In the genomic region with DNA sequence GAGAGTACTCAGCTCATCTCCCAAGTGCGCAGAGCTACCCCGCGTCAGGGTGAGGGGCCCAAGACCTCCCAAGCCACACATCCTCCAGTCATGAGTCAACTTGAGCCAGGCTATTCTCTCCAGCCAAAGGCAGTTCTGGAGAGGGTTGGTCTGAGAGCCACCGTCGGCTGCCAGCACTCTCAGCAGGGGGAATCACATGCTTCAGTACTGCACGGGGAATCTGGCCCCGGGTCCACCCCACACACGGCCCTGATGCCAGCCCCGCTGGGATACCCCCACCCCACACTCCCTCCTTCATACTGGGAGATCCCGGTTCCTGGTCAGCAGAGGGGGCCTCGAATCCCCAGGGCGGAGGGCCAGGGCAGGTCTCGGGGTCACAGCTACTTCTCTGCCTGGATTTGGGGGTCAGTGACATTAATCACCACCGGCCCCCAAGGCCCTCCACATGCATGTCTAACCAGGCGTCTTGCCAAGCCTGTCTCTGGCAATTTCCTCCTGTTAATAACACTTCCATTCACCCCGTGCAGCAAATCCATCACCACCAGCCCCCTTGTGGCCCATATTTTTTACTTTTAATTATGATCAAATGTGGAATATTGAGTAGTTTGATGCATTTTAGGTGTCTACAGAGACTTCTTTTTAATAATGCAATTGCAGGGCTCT, we compare ENCODE assay signal across 1 cellular context.
TF ChIP-seq lines count a peak whose summit lies in the region.

No MANE protein-coding gene starts in this region.

TF ChIP-seq in H1, 55 proteins besides CTCF, POLR2A, EP300 and RAD21:
- TF ChIP-seq, protein P1, sequence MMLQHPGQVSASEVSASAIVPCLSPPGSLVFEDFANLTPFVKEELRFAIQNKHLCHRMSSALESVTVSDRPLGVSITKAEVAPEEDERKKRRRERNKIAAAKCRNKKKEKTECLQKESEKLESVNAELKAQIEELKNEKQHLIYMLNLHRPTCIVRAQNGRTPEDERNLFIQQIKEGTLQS (IDR thresholded peaks at IDR 0.05; ENCODE audit: insufficient read depth, low read depth, low read length) = no peak
- no peak for TF ChIP-seq CREB1 (IDR thresholded peaks at IDR 0.05)
- TF ChIP-seq HDAC6 (IDR thresholded peaks at IDR 0.05; ENCODE audit: low read depth, low read length) = no peak
- TF ChIP-seq SIN3A (conservative IDR thresholded peaks at IDR 0.05 in 1 of 2, IDR thresholded peaks at IDR 0.05 in 1 of 2; ENCODE audit: low read depth in 1 of 2, low read length in 2 of 2) = no peak
- no peak for TF ChIP-seq SIRT6 (IDR thresholded peaks at IDR 0.05; ENCODE audit: low read length)
- no peak for TF ChIP-seq TAF1 (IDR thresholded peaks at IDR 0.05; ENCODE audit: low read depth, low read length)
- TF ChIP-seq ASH2L (IDR thresholded peaks at IDR 0.05; ENCODE audit: low read length) = no peak
- TF ChIP-seq ZNF274 (IDR thresholded peaks at IDR 0.05; ENCODE audit: borderline replicate concordance, extremely low read depth, low read length) = no peak
- no peak for TF ChIP-seq HDAC2 (IDR thresholded peaks at IDR 0.05; ENCODE audit: borderline replicate concordance in 1 of 2, low read depth in 2 of 2, low read length in 2 of 2)
- TF ChIP-seq SP2 (IDR thresholded peaks at IDR 0.05; ENCODE audit: low read length) = no peak
- TF ChIP-seq, protein P2, sequence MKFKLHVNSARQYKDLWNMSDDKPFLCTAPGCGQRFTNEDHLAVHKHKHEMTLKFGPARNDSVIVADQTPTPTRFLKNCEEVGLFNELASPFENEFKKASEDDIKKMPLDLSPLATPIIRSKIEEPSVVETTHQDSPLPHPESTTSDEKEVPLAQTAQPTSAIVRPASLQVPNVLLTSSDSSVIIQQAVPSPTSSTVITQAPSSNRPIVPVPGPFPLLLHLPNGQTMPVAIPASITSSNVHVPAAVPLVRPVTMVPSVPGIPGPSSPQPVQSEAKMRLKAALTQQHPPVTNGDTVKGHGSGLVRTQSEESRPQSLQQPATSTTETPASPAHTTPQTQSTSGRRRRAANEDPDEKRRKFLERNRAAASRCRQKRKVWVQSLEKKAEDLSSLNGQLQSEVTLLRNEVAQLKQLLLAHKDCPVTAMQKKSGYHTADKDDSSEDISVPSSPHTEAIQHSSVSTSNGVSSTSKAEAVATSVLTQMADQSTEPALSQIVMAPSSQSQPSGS (IDR thresholded peaks at IDR 0.05; ENCODE audit: low read length) = no peak
